In the genomic region with DNA sequence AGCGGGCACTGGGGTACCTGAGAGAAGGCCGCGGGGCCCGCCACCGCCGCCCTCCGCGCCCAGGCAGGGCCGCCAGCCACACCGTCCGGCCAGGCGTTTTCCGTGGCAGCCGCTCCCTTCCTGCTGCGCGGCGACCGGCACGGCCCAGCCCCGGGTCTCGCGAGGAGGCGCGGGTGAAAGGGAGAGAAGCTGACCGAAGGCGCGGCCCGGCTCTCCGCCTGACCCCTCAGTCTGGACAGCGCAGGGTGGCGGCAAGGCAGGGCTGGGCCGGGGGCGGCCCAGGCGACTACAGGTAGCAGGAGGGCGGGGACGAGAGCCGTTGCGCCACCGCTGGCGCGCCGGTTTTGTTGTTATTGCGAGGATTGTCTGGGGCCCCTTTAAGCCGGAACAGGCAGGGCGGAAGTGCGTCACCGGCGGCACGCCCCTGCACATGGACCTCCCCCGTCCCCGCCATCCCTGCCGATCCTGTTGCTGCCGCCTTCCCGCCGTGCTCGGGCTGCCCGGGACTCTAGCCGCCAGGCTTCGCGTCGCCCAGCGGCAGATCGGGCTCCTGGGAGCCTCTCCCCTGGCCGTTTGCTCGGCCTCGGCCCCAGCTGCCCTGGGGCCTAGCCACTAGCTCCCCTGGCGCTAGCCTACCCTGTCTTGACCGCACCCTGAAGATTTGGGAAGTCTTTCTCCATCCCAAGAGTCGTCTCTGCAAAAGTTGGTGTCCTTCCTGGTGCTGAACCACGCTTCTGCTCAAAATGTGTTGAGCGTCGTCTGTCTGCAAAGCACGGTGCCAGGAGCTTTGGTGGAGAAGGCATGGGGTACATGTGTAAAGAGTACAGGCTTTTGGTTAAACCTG, we compare ENCODE assay signal across 8 cellular contexts. TPM values are rescaled to one million over a fixed set of nuclear protein-coding genes. Genes with fewer than 3 reads are reported as not detected.
A peak's percentile ranks its signal among the peaks of the same experiment; 100 is the strongest.
DNase-seq lines count a peak whose midpoint lies in the region; ATAC-seq and TF ChIP-seq lines count a peak whose summit lies in the region.

A gene with protein sequence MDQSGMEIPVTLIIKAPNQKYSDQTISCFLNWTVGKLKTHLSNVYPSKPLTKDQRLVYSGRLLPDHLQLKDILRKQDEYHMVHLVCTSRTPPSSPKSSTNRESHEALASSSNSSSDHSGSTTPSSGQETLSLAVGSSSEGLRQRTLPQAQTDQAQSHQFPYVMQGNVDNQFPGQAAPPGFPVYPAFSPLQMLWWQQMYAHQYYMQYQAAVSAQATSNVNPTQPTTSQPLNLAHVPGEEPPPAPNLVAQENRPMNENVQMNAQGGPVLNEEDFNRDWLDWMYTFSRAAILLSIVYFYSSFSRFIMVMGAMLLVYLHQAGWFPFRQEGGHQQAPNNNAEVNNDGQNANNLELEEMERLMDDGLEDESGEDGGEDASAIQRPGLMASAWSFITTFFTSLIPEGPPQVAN (minus strand): TSS at position 352 of the 844 bp plus-strand sequence. CDS start 805 bp downstream, outside the sequence.

- peak within 1 kb of the TSS; percentile 97 for H3K4me3 Mint-ChIP-seq in activated CD4-positive, alpha-beta T cell treated with anti-CD3 and anti-CD28 coated beads for 36 hours
- H3K4me3 Mint-ChIP-seq in chondrocyte (ENCODE audit: unreplicated experiment): peak within 1 kb of the TSS; percentile 91

- peaks cover 42% of the 10 kb centered on the region for H3K4me1 Mint-ChIP-seq in activated CD4-positive, alpha-beta T cell treated with anti-CD3 and anti-CD28 coated beads for 36 hours
- H3K4me1 Mint-ChIP-seq in chondrocyte (ENCODE audit: low read depth): peaks cover 65% of the 10 kb centered on the region

- TF ChIP-seq CTCF in BJ (IDR thresholded peaks at IDR 0.05; ENCODE audit: insufficient read depth, low read depth, low read length) (0 out of 2 replicates have a peak, but pooled peaks have one; percentile 12), chondrocyte (IDR thresholded peaks at IDR 0.05) (no peak), kidney epithelial cell (IDR thresholded peaks at IDR 0.05; ENCODE audit: insufficient read depth, low read length, poor library complexity, severe bottlenecking) (no peak)

- peak; percentile 52 for DNase-seq in BJ (ENCODE audit: low read depth)
- DNase-seq in GM19240 (ENCODE audit: insufficient read length, low spot score): peak; percentile 64
- DNase-seq in NCI-H524 (lab: John Stamatoyannopoulos, UW): peak; percentile 65 to 83
- DNase-seq in activated CD4-positive, alpha-beta T cell treated with anti-CD3 and anti-CD28 coated beads for 36 hours: peak; percentile 96
- DNase-seq in chondrocyte (ENCODE audit: low spot score): peak; percentile 96
- peak; percentile 53 for DNase-seq in kidney epithelial cell (ENCODE audit: low read depth)
- peak; percentile 94 for DNase-seq in stimulated activated CD4-positive, alpha-beta T cell treated with anti-CD3 and anti-CD28 coated beads, Interleukin-15, amount 100 ng/mL, for 24 hours

- H3K36me3 ChIP-seq in BJ (ENCODE audit: control insufficient read depth, insufficient read depth, low read length): no peaks in the 10 kb centered on the region
- H3K36me3 ChIP-seq in kidney epithelial cell (ENCODE audit: control insufficient read depth, insufficient read depth, low read length): no peaks in the 10 kb centered on the region

- peak; percentile 85 for ATAC-seq in HG03457 (IDR thresholded peaks at IDR 0.05; ENCODE audit: unreplicated experiment)
- ATAC-seq in activated CD4-positive, alpha-beta T cell treated with anti-CD3 and anti-CD28 coated beads for 36 hours: peak; percentile 77

- H3K27ac Mint-ChIP-seq in activated CD4-positive, alpha-beta T cell treated with anti-CD3 and anti-CD28 coated beads for 36 hours: peak within 1 kb of the TSS; percentile 98
- H3K27ac Mint-ChIP-seq in chondrocyte (ENCODE audit: unreplicated experiment): peak within 1 kb of the TSS; percentile 98

- intact Hi-C loops in activated CD4-positive, alpha-beta T cell treated with anti-CD3 and anti-CD28 coated beads for 36 hours (cut with DNase I, micrococcal nuclease): loop anchor here (1.0 to 10.0 kb wide), 6 partner anchors 38 to 670 kb away; a partner anchor contains a TSS

- no peaks in the 10 kb centered on the region for H3K9me3 Mint-ChIP-seq in activated CD4-positive, alpha-beta T cell treated with anti-CD3 and anti-CD28 coated beads for 36 hours (ENCODE audit: low read depth)
- H3K9me3 Mint-ChIP-seq in chondrocyte (ENCODE audit: low read depth): no peaks in the 10 kb centered on the region

- H3K4me3 ChIP-seq in BJ (ENCODE audit: low read depth, low read length) (peak within 1 kb of the TSS; percentile 89), kidney epithelial cell (ENCODE audit: low read depth, low read length) (peak within 1 kb of the TSS; percentile 66)

- CTCF ChIA-PET in BJ (lab: Yijun Ruan, JAX): interaction anchor here (0.9 to 2.8 kb wide), 4 partner anchors 17 to 214 kb away, joined by 3 to 7 read pairs (median 4); no protein-coding TSS in a partner anchor
- CTCF ChIA-PET in activated CD4-positive, alpha-beta T cell treated with anti-CD3 and anti-CD28 coated beads for 36 hours (lab: Charles Lee): interaction anchor here (0.6 to 3.9 kb wide), 8 partner anchors 10 to 214 kb away, joined by 3 to 15 read pairs (median 4); a partner anchor contains a TSS

- POLR2A ChIA-PET in BJ (lab: Charles Lee): interaction anchor here (0.6 kb wide), 1 partner anchor 10 kb away, joined by 7 read pairs; no protein-coding TSS in a partner anchor
- POLR2A ChIA-PET in activated CD4-positive, alpha-beta T cell treated with anti-CD3 and anti-CD28 coated beads for 36 hours (lab: Charles Lee): interaction anchor here (0.5 to 3.7 kb wide), 4 partner anchors 9 to 168 kb away, joined by 3 to 45 read pairs (median 4); a partner anchor contains a TSS

- peaks cover 16% of the 10 kb centered on the region for H3K36me3 Mint-ChIP-seq in activated CD4-positive, alpha-beta T cell treated with anti-CD3 and anti-CD28 coated beads for 36 hours (ENCODE audit: low read depth)
- peaks cover 2% of the 10 kb centered on the region for H3K36me3 Mint-ChIP-seq in chondrocyte (ENCODE audit: low read depth)

- H3K27me3 Mint-ChIP-seq in activated CD4-positive, alpha-beta T cell treated with anti-CD3 and anti-CD28 coated beads for 36 hours: no peaks in the 10 kb centered on the region
- H3K27me3 Mint-ChIP-seq in chondrocyte (ENCODE audit: low read depth): no peaks in the 10 kb centered on the region

- no peaks in the 10 kb centered on the region for H3K27me3 ChIP-seq in BJ (ENCODE audit: control insufficient read depth, insufficient read depth, low read length)
- H3K27me3 ChIP-seq in kidney epithelial cell (ENCODE audit: control insufficient read depth, insufficient read depth, low read length): no peaks in the 10 kb centered on the region

RNA-seq across cellular contexts. Expression of the gene that starts here (rescaled TPM):
- 46.3 and 53.0 TPM in 2 replicates for polyA plus RNA-seq in BJ (2011; rRNA removed)
- polyA minus RNA-seq in BJ (2011; rRNA and poly(A)+ RNA removed): 47.4 and 86.5 TPM in 2 replicates
- total RNA-seq in activated CD4-positive, alpha-beta T cell treated with anti-CD3 and anti-CD28 coated beads for 36 hours: 10 to 100 TPM; 22.1 to 26.7 TPM
- total RNA-seq in chondrocyte (24.2 to 29.9 TPM (median 28.3 TPM) in 3 replicates), kidney epithelial cell (29.4 and 39.8 TPM in 2 replicates)

Comparison
In these comparisons a context has a peak if more than half of its experiments do, and no peak if none do; other contexts are left out.
1. Peak in every context shown above with its lines: DNase-seq, ATAC-seq and H3K4me3 ChIP-seq.